ENCODE assay signal across 18 cellular contexts in the genomic region with DNA sequence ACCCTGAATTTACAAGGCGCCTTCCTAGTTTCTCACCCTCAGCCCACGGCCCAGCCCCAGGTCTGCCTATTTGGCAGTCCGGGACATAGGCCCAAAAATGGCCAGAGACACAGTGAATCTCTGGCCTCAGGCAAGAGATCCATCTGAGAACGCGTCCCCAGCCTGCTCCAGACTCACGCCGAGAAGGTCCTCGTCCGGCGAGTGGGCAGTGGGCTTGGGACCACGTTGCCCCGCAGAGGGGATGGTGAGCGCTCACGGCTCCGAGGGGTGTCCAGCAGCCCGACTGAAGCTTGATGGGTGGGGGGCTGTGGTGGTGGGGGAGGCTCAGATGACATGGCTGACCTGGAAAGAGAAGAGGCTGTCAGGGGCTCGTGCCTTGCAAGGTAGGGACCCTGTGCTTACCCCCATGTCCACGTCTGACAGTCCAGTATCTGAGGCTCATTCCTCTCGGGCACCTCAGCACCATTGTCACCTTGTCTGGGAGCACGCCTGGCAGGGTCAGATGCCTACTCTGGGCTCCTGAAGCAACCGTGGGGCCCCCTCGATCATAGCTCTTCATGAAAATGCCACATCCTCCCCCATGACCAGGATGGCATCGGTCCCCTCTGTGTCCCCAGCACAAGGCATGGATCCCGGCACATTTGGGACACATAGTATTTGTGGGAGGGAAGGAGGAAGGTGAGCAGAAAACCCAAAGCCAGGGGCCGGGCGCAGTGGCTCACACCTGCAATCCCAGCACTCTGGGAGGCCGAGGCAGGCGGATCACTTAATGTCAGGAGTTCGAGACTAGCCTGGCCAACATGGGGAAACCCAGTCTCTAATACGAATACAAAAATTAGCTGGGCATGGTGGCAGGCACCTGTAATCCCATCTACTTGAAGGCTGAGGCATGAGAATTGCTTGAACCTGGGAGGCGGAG. TPM values are rescaled to one million over a fixed set of nuclear protein-coding genes. Genes with fewer than 3 reads are reported as not detected.
DNase-seq lines count a peak whose midpoint lies in the region; ATAC-seq and TF ChIP-seq lines count a peak whose summit lies in the region.
"Had no signal": no experiment of that assay in that cellular context is flagged by ENCODE, and none has a peak within 500 bp of the region (broad histone marks: within the 10 kb centered on the region; RNA-seq: fewer than 3 reads in every experiment).

No MANE protein-coding gene starts in this region.

- H3K9me3 ChIP-seq in vagina, result no peaks in the 10 kb centered on the region

- TF ChIP-seq POLR2A in vagina (IDR thresholded peaks at IDR 0.05), result no peak

- peaks cover 61% of the 10 kb centered on the region for H3K4me1 ChIP-seq in vagina

- H3K36me3 ChIP-seq in vagina, result peaks cover 0 to 43% of the 10 kb centered on the region in 2 donors

- no peaks in the 10 kb centered on the region for H3K27me3 ChIP-seq in vagina

- ATAC-seq in natural killer cell treated with Interleukin-12 subunit alpha and Interleukin-12 subunit beta and Interleukin-15 and Interleukin-18, amount 100 ng/mL, for 72 hours, result no peak
- ATAC-seq in natural killer cell, result no peak

- H3K4me3 ChIP-seq in coronary artery, result no peak overlapping the region
- no peak overlapping the region for H3K4me3 ChIP-seq in vagina

- no peaks in the 10 kb centered on the region for H3K9me3 Mint-ChIP-seq in natural killer cell treated with Interleukin-12 subunit alpha and Interleukin-12 subunit beta and Interleukin-15 and Interleukin-18, amount 100 ng/mL, for 72 hours
- no peaks in the 10 kb centered on the region for H3K9me3 Mint-ChIP-seq in natural killer cell
- H3K9me3 Mint-ChIP-seq in nephron progenitor cell, result no peaks in the 10 kb centered on the region

- H3K4me1 Mint-ChIP-seq in natural killer cell treated with Interleukin-12 subunit alpha and Interleukin-12 subunit beta and Interleukin-15 and Interleukin-18, amount 100 ng/mL, for 72 hours (ENCODE audit: low read depth in 2 of 2), result peaks cover 15 to 23% of the 10 kb centered on the region in 2 donors
- peaks cover 18 to 35% of the 10 kb centered on the region in 2 donors for H3K4me1 Mint-ChIP-seq in natural killer cell
- peaks cover 29% of the 10 kb centered on the region for H3K4me1 Mint-ChIP-seq in nephron progenitor cell

- no peaks in the 10 kb centered on the region for H3K27me3 Mint-ChIP-seq in natural killer cell treated with Interleukin-12 subunit alpha and Interleukin-12 subunit beta and Interleukin-15 and Interleukin-18, amount 100 ng/mL, for 72 hours
- no peaks in the 10 kb centered on the region for H3K27me3 Mint-ChIP-seq in natural killer cell (ENCODE audit: low read depth in 2 of 2)
- no peaks in the 10 kb centered on the region for H3K27me3 Mint-ChIP-seq in nephron progenitor cell (ENCODE audit: low read depth, poor library complexity)
- H3K27me3 Mint-ChIP-seq: B cell had no signal

- H3K36me3 Mint-ChIP-seq in natural killer cell treated with Interleukin-12 subunit alpha and Interleukin-12 subunit beta and Interleukin-15 and Interleukin-18, amount 100 ng/mL, for 72 hours, result no peaks in the 10 kb centered on the region
- no peaks in the 10 kb centered on the region for H3K36me3 Mint-ChIP-seq in natural killer cell
- peaks cover 46% of the 10 kb centered on the region for H3K36me3 Mint-ChIP-seq in nephron progenitor cell (ENCODE audit: low read depth)

- DNase-seq in natural killer cell treated with Interleukin-12 subunit alpha and Interleukin-12 subunit beta and Interleukin-15 and Interleukin-18, amount 100 ng/mL, for 72 hours (ENCODE audit: low spot score), result peak; percentile 59
- DNase-seq in natural killer cell (no peak), coronary artery (ENCODE audit: low spot score) (no peak), nephron progenitor cell (no peak), vagina (ENCODE audit: extremely low spot score in 2 of 2) (no peak), CD1c-positive myeloid dendritic cell (ENCODE audit: extremely low spot score) (no peak), caudate nucleus (lab: John Stamatoyannopoulos, UW) (no peak)
- no peak for DNase-seq in activated naive CD4-positive, alpha-beta T cell (lab: John Stamatoyannopoulos, UW)
- DNase-seq: activated effector memory CD4-positive, alpha-beta T cell treated with Interleukin-2 at 50 U/mL for 16 hours; cerebellar nuclear complex; DMS79 treated with DMSO at 0.1 percent for 48 hours; hippocampal formation; mesendoderm; NCI-H1417; NCI-H345 had no signal

- H3K27ac ChIP-seq in coronary artery (peak overlapping the region; percentile 1 to 68), vagina (peak overlapping the region; percentile 62), caudate nucleus (ENCODE audit: low read depth, low read length) (no peak overlapping the region)
- H3K27ac ChIP-seq: epithelial cell of prostate had no signal

- intact Hi-C loops in natural killer cell (cut with micrococcal nuclease), result no loop called here
- intact Hi-C loops in vagina (cut with DNase I), result no loop called here

- TF ChIP-seq CTCF in natural killer cell (IDR thresholded peaks at IDR 0.05) (no peak), coronary artery (IDR thresholded peaks at IDR 0.05) (no peak), nephron progenitor cell (IDR thresholded peaks at IDR 0.05) (no peak), vagina (IDR thresholded peaks at IDR 0.05) (no peak)

- no peak overlapping the region for H3K4me3 Mint-ChIP-seq in natural killer cell treated with Interleukin-12 subunit alpha and Interleukin-12 subunit beta and Interleukin-15 and Interleukin-18, amount 100 ng/mL, for 72 hours
- H3K4me3 Mint-ChIP-seq in natural killer cell, result no peak overlapping the region
- H3K4me3 Mint-ChIP-seq in nephron progenitor cell, result no peak overlapping the region
- H3K4me3 Mint-ChIP-seq: B cell had no signal

- peak overlapping the region in 1 of 2 donors; percentile 62 for H3K27ac Mint-ChIP-seq in natural killer cell treated with Interleukin-12 subunit alpha and Interleukin-12 subunit beta and Interleukin-15 and Interleukin-18, amount 100 ng/mL, for 72 hours
- H3K27ac Mint-ChIP-seq in natural killer cell (peak overlapping the region in 1 of 2 donors; percentile 33), nephron progenitor cell (peak overlapping the region; percentile 68)
- H3K27ac Mint-ChIP-seq: B cell had no signal

RNA-seq across cellular contexts. Expression of gene CARHSP1, which starts 9.6 kb away (rescaled TPM):
- total RNA-seq in natural killer cell treated with Interleukin-12 subunit alpha and Interleukin-12 subunit beta and Interleukin-15 and Interleukin-18, amount 100 ng/mL, for 72 hours, result 10 to 100 TPM; 66.5 to 70.7 TPM
- total RNA-seq in natural killer cell (10 to 100 TPM; 59.0 to 70.0 (median 60.1) TPM), vagina (125 TPM)

RNA-seq across cellular contexts. Expression of gene LITAFD, which starts 22.9 kb away (rescaled TPM):
- total RNA-seq in natural killer cell treated with Interleukin-12 subunit alpha and Interleukin-12 subunit beta and Interleukin-15 and Interleukin-18, amount 100 ng/mL, for 72 hours, result not detected
- total RNA-seq in natural killer cell (1 to 10 TPM in 1 of 3 donors, under 1 TPM in 2; 0.21 to 1.1 (median 0.29) TPM), vagina (not detected)
- total RNA-seq: B cell; T-helper 1 cell treated with Interleukin-12 subunit alpha and Interleukin-12 subunit beta and Interleukin-4 antibody, amounts not matched to agents 30 ng/mL and 1 ng/mL, for 36 hours had no signal
